In the genomic region with DNA sequence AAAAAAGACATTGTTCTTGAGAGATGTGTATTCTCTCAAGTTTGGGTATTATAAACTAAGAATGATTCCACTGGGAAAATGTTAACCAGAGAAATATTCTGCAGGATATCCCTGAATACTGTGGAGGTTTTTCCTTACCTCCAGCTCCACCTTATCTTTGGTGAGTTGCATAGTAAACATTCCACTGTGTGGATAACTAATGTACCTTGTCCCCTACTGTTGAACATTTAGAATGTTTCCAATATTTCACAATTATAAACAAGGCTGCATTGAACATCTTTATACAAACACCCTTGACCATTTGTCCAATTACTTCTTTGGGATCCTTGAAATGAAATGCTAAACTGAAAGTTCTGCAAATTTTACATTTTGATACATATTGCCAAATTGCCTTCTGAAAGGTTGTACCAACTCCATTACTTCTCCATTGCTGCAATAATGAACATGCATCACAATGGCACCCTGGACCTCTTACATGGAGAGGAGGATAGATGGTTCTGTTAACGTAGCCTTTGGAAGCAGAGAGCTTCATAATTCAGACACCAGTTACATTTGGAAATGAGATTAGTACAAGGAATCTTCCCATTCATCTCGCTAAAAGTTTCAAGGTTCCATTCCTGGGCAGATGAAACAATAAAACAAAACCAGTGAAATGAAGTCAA, we compare ENCODE assay signal across 1 cellular context.
A peak's percentile ranks its signal among the peaks of the same experiment; 100 is the strongest.
TF ChIP-seq lines count a peak whose summit lies in the region.

No MANE protein-coding gene starts in this region.

TF ChIP-seq in HepG2, 621 proteins besides CTCF, POLR2A, EP300 and RAD21 (continued from another document and continues in another):
- TF ChIP-seq ZFP91 (CRISPR knock-in tag; IDR thresholded peaks at IDR 0.05; ENCODE audit: borderline replicate concordance), result no peak
- no peak for TF ChIP-seq ZNF616 (CRISPR knock-in tag; IDR thresholded peaks at IDR 0.05; ENCODE audit: low read depth)
- TF ChIP-seq, protein P1, sequence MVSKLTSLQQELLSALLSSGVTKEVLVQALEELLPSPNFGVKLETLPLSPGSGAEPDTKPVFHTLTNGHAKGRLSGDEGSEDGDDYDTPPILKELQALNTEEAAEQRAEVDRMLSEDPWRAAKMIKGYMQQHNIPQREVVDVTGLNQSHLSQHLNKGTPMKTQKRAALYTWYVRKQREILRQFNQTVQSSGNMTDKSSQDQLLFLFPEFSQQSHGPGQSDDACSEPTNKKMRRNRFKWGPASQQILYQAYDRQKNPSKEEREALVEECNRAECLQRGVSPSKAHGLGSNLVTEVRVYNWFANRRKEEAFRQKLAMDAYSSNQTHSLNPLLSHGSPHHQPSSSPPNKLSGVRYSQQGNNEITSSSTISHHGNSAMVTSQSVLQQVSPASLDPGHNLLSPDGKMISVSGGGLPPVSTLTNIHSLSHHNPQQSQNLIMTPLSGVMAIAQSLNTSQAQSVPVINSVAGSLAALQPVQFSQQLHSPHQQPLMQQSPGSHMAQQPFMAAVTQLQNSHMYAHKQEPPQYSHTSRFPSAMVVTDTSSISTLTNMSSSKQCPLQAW (CRISPR knock-in tag; IDR thresholded peaks at IDR 0.05), result no peak
- peak; percentile 98 for TF ChIP-seq FOXA3 (CRISPR knock-in tag; IDR thresholded peaks at IDR 0.05)
- TF ChIP-seq, protein P2, sequence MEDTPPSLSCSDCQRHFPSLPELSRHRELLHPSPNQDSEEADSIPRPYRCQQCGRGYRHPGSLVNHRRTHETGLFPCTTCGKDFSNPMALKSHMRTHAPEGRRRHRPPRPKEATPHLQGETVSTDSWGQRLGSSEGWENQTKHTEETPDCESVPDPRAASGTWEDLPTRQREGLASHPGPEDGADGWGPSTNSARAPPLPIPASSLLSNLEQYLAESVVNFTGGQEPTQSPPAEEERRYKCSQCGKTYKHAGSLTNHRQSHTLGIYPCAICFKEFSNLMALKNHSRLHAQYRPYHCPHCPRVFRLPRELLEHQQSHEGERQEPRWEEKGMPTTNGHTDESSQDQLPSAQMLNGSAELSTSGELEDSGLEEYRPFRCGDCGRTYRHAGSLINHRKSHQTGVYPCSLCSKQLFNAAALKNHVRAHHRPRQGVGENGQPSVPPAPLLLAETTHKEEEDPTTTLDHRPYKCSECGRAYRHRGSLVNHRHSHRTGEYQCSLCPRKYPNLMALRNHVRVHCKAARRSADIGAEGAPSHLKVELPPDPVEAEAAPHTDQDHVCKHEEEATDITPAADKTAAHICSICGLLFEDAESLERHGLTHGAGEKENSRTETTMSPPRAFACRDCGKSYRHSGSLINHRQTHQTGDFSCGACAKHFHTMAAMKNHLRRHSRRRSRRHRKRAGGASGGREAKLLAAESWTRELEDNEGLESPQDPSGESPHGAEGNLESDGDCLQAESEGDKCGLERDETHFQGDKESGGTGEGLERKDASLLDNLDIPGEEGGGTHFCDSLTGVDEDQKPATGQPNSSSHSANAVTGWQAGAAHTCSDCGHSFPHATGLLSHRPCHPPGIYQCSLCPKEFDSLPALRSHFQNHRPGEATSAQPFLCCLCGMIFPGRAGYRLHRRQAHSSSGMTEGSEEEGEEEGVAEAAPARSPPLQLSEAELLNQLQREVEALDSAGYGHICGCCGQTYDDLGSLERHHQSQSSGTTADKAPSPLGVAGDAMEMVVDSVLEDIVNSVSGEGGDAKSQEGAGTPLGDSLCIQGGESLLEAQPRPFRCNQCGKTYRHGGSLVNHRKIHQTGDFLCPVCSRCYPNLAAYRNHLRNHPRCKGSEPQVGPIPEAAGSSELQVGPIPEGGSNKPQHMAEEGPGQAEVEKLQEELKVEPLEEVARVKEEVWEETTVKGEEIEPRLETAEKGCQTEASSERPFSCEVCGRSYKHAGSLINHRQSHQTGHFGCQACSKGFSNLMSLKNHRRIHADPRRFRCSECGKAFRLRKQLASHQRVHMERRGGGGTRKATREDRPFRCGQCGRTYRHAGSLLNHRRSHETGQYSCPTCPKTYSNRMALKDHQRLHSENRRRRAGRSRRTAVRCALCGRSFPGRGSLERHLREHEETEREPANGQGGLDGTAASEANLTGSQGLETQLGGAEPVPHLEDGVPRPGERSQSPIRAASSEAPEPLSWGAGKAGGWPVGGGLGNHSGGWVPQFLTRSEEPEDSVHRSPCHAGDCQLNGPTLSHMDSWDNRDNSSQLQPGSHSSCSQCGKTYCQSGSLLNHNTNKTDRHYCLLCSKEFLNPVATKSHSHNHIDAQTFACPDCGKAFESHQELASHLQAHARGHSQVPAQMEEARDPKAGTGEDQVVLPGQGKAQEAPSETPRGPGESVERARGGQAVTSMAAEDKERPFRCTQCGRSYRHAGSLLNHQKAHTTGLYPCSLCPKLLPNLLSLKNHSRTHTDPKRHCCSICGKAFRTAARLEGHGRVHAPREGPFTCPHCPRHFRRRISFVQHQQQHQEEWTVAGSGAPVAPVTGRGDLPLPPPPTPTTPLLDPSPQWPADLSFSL (CRISPR knock-in tag; IDR thresholded peaks at IDR 0.05), result no peak
- TF ChIP-seq PATZ1 (CRISPR knock-in tag; IDR thresholded peaks at IDR 0.05), result peak; percentile 50; the same call in 1 of the 2 replicates
- TF ChIP-seq ZNF501 (CRISPR knock-in tag; IDR thresholded peaks at IDR 0.05), result no peak
- TF ChIP-seq, protein P3, sequence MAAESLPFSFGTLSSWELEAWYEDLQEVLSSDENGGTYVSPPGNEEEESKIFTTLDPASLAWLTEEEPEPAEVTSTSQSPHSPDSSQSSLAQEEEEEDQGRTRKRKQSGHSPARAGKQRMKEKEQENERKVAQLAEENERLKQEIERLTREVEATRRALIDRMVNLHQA (CRISPR knock-in tag; IDR thresholded peaks at IDR 0.05), result no peak; the same call in 1 of the 2 replicates
- TF ChIP-seq ZNF562 (CRISPR knock-in tag; IDR thresholded peaks at IDR 0.05; ENCODE audit: borderline replicate concordance), result no peak
- TF ChIP-seq SMAD9 (CRISPR knock-in tag; IDR thresholded peaks at IDR 0.05), result no peak
- no peak for TF ChIP-seq ZNF788 (CRISPR knock-in tag; IDR thresholded peaks at IDR 0.05; ENCODE audit: borderline replicate concordance)
- TF ChIP-seq, protein P4, sequence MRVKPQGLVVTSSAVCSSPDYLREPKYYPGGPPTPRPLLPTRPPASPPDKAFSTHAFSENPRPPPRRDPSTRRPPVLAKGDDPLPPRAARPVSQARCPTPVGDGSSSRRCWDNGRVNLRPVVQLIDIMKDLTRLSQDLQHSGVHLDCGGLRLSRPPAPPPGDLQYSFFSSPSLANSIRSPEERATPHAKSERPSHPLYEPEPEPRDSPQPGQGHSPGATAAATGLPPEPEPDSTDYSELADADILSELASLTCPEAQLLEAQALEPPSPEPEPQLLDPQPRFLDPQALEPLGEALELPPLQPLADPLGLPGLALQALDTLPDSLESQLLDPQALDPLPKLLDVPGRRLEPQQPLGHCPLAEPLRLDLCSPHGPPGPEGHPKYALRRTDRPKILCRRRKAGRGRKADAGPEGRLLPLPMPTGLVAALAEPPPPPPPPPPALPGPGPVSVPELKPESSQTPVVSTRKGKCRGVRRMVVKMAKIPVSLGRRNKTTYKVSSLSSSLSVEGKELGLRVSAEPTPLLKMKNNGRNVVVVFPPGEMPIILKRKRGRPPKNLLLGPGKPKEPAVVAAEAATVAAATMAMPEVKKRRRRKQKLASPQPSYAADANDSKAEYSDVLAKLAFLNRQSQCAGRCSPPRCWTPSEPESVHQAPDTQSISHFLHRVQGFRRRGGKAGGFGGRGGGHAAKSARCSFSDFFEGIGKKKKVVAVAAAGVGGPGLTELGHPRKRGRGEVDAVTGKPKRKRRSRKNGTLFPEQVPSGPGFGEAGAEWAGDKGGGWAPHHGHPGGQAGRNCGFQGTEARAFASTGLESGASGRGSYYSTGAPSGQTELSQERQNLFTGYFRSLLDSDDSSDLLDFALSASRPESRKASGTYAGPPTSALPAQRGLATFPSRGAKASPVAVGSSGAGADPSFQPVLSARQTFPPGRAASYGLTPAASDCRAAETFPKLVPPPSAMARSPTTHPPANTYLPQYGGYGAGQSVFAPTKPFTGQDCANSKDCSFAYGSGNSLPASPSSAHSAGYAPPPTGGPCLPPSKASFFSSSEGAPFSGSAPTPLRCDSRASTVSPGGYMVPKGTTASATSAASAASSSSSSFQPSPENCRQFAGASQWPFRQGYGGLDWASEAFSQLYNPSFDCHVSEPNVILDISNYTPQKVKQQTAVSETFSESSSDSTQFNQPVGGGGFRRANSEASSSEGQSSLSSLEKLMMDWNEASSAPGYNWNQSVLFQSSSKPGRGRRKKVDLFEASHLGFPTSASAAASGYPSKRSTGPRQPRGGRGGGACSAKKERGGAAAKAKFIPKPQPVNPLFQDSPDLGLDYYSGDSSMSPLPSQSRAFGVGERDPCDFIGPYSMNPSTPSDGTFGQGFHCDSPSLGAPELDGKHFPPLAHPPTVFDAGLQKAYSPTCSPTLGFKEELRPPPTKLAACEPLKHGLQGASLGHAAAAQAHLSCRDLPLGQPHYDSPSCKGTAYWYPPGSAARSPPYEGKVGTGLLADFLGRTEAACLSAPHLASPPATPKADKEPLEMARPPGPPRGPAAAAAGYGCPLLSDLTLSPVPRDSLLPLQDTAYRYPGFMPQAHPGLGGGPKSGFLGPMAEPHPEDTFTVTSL (CRISPR knock-in tag; IDR thresholded peaks at IDR 0.05; ENCODE audit: borderline replicate concordance), result peak; percentile 99
- peak; percentile 81 for TF ChIP-seq MED1 (CRISPR knock-in tag; IDR thresholded peaks at IDR 0.05)
- no peak for TF ChIP-seq TFAP4 (IDR thresholded peaks at IDR 0.05; ENCODE audit: borderline replicate concordance, low read depth)
- no peak for TF ChIP-seq PBX3 (CRISPR knock-in tag; IDR thresholded peaks at IDR 0.05; ENCODE audit: borderline replicate concordance)
- TF ChIP-seq NCOA2 (CRISPR knock-in tag; IDR thresholded peaks at IDR 0.05), result peak; percentile 89
- TF ChIP-seq ZNF629 (CRISPR knock-in tag; conservative IDR thresholded peaks at IDR 0.05), result 0 out of 2 replicates have a peak, but pooled peaks have one; percentile 41
- TF ChIP-seq ZNF354B (CRISPR knock-in tag; IDR thresholded peaks at IDR 0.05), result no peak
- TF ChIP-seq ZNF253 (CRISPR knock-in tag; IDR thresholded peaks at IDR 0.05; ENCODE audit: borderline replicate concordance), result no peak
- TF ChIP-seq ZNF367 (CRISPR knock-in tag; IDR thresholded peaks at IDR 0.05; ENCODE audit: borderline replicate concordance), result no peak
- 0 out of 2 replicates have a peak, but pooled peaks have one; percentile 30 for TF ChIP-seq ZKSCAN5 (CRISPR knock-in tag; IDR thresholded peaks at IDR 0.05)
- TF ChIP-seq JUND (CRISPR knock-in tag; IDR thresholded peaks at IDR 0.05), result no peak
- TF ChIP-seq ZNF24 (IDR thresholded peaks at IDR 0.05), result 0 out of 2 replicates have a peak, but pooled peaks have one; percentile 19
- no peak for TF ChIP-seq ATRX (CRISPR knock-in tag; IDR thresholded peaks at IDR 0.05; ENCODE audit: borderline replicate concordance)
- TF ChIP-seq NFKBIZ (CRISPR knock-in tag; IDR thresholded peaks at IDR 0.05), result no peak
- TF ChIP-seq DPF2 (CRISPR knock-in tag; IDR thresholded peaks at IDR 0.05; ENCODE audit: borderline replicate concordance, low read depth), result peak; percentile 98
- no peak for TF ChIP-seq HNRNPL (IDR thresholded peaks at IDR 0.05; ENCODE audit: low read depth, low read length)
- peak; percentile 93 for TF ChIP-seq FOXO1 (CRISPR knock-in tag; IDR thresholded peaks at IDR 0.05)
- TF ChIP-seq TMF1 (CRISPR knock-in tag; IDR thresholded peaks at IDR 0.05; ENCODE audit: low read depth), result no peak
- TF ChIP-seq ATF5 (CRISPR knock-in tag; IDR thresholded peaks at IDR 0.05; ENCODE audit: low read depth), result no peak
- no peak for TF ChIP-seq GTF2F1 (IDR thresholded peaks at IDR 0.05; ENCODE audit: low read length)
- TF ChIP-seq ATF3 (CRISPR knock-in tag; IDR thresholded peaks at IDR 0.05), result no peak
- peak; percentile 81 for TF ChIP-seq ASH2L (IDR thresholded peaks at IDR 0.05; ENCODE audit: insufficient read length, low read depth, low read length)
- 0 out of 2 replicates have a peak, but pooled peaks have one; percentile 58 for TF ChIP-seq SSRP1 (CRISPR knock-in tag; IDR thresholded peaks at IDR 0.05)
